20 cellular contexts compared by ENCODE assay signal in genomic region chr4:74258949-74259348, GRCh38. TPM values are rescaled to one million over a fixed set of nuclear protein-coding genes. Genes with fewer than 3 reads are reported as not detected.
DNase-seq lines count a peak whose midpoint lies in the region; ATAC-seq and TF ChIP-seq lines count a peak whose summit lies in the region.
"Had no signal": no experiment of that assay in that cellular context is flagged by ENCODE, and none has a peak within 500 bp of the region (broad histone marks: within the 10 kb centered on the region; RNA-seq: fewer than 3 reads in every experiment).

No MANE protein-coding gene starts in this region.

- no peaks in the 10 kb centered on the region for H3K4me1 ChIP-seq in colonic mucosa

- no peaks in the 10 kb centered on the region for H3K27me3 ChIP-seq in colonic mucosa
- H3K27me3 ChIP-seq: gastrocnemius medialis had no signal

- no peak overlapping the region for H3K9ac ChIP-seq in colonic mucosa (ENCODE audit: low read depth in 2 of 2, low read length in 2 of 2)

- peaks cover 0 to 3% of the 10 kb centered on the region in 2 donors for H3K36me3 Mint-ChIP-seq in activated T-cell treated with anti-CD3 and anti-CD28 coated beads, Interleukin-2, amount 50 U/mL, for 72 hours (ENCODE audit: insufficient read depth in 2 of 2)
- H3K36me3 Mint-ChIP-seq: CD8-positive, alpha-beta T cell; immature natural killer cell had no signal

- H3K9me3 Mint-ChIP-seq in activated T-cell treated with anti-CD3 and anti-CD28 coated beads, Interleukin-2, amount 50 U/mL, for 72 hours, result no peaks in the 10 kb centered on the region
- H3K9me3 Mint-ChIP-seq: CD8-positive, alpha-beta T cell had no signal

- H3K4me3 Mint-ChIP-seq in activated T-cell treated with anti-CD3 and anti-CD28 coated beads, Interleukin-2, amount 50 U/mL, for 72 hours, result no peak overlapping the region
- H3K4me3 Mint-ChIP-seq: brain; CD8-positive, alpha-beta T cell; immature natural killer cell had no signal

- H3K4me3 ChIP-seq in colonic mucosa, result no peak overlapping the region
- H3K4me3 ChIP-seq: gastrocnemius medialis had no signal

- H3K36me3 ChIP-seq in colonic mucosa, result no peaks in the 10 kb centered on the region
- H3K36me3 ChIP-seq: gastrocnemius medialis had no signal

- no peak for TF ChIP-seq CTCF in colonic mucosa (IDR thresholded peaks at IDR 0.05)

- no peak overlapping the region for H3K27ac Mint-ChIP-seq in activated T-cell treated with anti-CD3 and anti-CD28 coated beads, Interleukin-2, amount 50 U/mL, for 72 hours
- H3K27ac Mint-ChIP-seq: CD8-positive, alpha-beta T cell; immature natural killer cell had no signal

- H3K27me3 Mint-ChIP-seq in activated T-cell treated with anti-CD3 and anti-CD28 coated beads, Interleukin-2, amount 50 U/mL, for 72 hours (ENCODE audit: low read depth), result no peaks in the 10 kb centered on the region
- H3K27me3 Mint-ChIP-seq: brain had no signal

- no peaks in the 10 kb centered on the region for H3K4me1 Mint-ChIP-seq in activated T-cell treated with anti-CD3 and anti-CD28 coated beads, Interleukin-2, amount 50 U/mL, for 72 hours (ENCODE audit: low read depth)
- H3K4me1 Mint-ChIP-seq: immature natural killer cell had no signal

- DNase-seq in left cardiac atrium (peak; percentile 34), cardiac septum (ENCODE audit: low spot score) (no peak), colonic mucosa (peak; percentile 53), left kidney (ENCODE audit: low read depth, low spot score) (peak; percentile 6), NCI-H2029 treated with DMSO at 0.1 percent for 48 hours (lab: John Stamatoyannopoulos, UW) (no peak)
- no peak for DNase-seq in activated T-cell treated with anti-CD3 and anti-CD28 coated beads, Interleukin-2, amount 50 U/mL, for 72 hours
- DNase-seq: activated CD4-positive, CD25-positive, alpha-beta regulatory T cell; activated gamma-delta T cell; CD8-positive, alpha-beta T cell; effector CD4-positive, alpha-beta T cell; gastrocnemius medialis; immature natural killer cell; Kasumi-1; midbrain; NCI-H510A treated with DMSO at 0.1 percent for 48 hours; occipital lobe had no signal

- no peak overlapping the region for H3K27ac ChIP-seq in colonic mucosa
- H3K27ac ChIP-seq: gastrocnemius medialis had no signal

- H3K9me3 ChIP-seq in colonic mucosa, result no peaks in the 10 kb centered on the region
- H3K9me3 ChIP-seq: gastrocnemius medialis had no signal

- ATAC-seq in left cardiac atrium (peak in 1 of 2 donors; percentile 57), GM21423 (IDR thresholded peaks at IDR 0.05; ENCODE audit: unreplicated experiment) (no peak), GM21526 (IDR thresholded peaks at IDR 0.05; ENCODE audit: low FRiP score, unreplicated experiment) (no peak)
- ATAC-seq in activated T-cell treated with anti-CD3 and anti-CD28 coated beads, Interleukin-2, amount 50 U/mL, for 72 hours (replicated peaks in 1 of 2), result no peak
- ATAC-seq: CD8-positive, alpha-beta T cell; gastrocnemius medialis had no signal

- intact Hi-C loops in left cardiac atrium (cut with DNase I) (no loop called here), cardiac septum (cut with DNase I) (no loop called here), colonic mucosa (cut with DNase I) (no loop called here)

RNA-seq across cellular contexts. Expression of gene EPGN, which starts 49.3 kb away (rescaled TPM):
- total RNA-seq in left cardiac atrium, result 1 to 10 TPM; 3.3 to 8.5 TPM
- not detected for total RNA-seq in cardiac septum
- not detected for total RNA-seq in colonic mucosa
- total RNA-seq in activated T-cell treated with anti-CD3 and anti-CD28 coated beads, Interleukin-2, amount 50 U/mL, for 72 hours, result under 1 TPM in 1 of 2 donors, not detected in 1; 0.43 TPM
- total RNA-seq: CD8-positive, alpha-beta T cell; gastrocnemius medialis; occipital lobe; subcutaneous adipose tissue had no signal

Comparison
In these comparisons a context has a peak if more than half of its experiments do, and no peak if none do; other contexts are left out.
1. DNase-seq: peak in left cardiac atrium (single experiment), colonic mucosa (single experiment) and left kidney (single experiment); none in cardiac septum (single experiment), activated T-cell treated with anti-CD3 and anti-CD28 coated beads, Interleukin-2, amount 50 U/mL, for 72 hours (0 of 2) and NCI-H2029 treated with DMSO at 0.1 percent for 48 hours (single experiment).